ENCODE assay signal across 2 cellular contexts in the genomic region with DNA sequence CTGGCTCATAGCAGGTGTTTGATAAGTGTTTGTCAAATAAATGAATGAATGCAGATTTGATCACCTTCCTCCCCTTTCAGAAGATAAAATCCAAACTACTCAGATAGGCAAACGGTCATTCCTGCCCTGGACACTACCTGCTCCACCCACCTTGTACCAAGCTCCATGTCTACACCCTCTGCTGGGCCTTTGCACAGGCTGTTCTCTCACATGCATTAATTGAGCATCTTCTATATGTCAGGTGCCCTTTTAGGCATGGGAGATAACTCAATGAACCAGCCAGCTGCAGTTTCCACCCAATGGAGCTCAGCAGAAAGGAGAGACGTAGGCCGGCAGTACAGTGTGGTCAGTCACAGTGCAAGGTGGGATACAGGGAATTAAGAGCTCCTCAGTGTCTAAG.
TF ChIP-seq lines count a peak whose summit lies in the region.

No MANE protein-coding gene starts in this region.

TF ChIP-seq in HEK293, 187 proteins besides CTCF, POLR2A, EP300 and RAD21 (continued from another document):
- TF ChIP-seq, protein P1, sequence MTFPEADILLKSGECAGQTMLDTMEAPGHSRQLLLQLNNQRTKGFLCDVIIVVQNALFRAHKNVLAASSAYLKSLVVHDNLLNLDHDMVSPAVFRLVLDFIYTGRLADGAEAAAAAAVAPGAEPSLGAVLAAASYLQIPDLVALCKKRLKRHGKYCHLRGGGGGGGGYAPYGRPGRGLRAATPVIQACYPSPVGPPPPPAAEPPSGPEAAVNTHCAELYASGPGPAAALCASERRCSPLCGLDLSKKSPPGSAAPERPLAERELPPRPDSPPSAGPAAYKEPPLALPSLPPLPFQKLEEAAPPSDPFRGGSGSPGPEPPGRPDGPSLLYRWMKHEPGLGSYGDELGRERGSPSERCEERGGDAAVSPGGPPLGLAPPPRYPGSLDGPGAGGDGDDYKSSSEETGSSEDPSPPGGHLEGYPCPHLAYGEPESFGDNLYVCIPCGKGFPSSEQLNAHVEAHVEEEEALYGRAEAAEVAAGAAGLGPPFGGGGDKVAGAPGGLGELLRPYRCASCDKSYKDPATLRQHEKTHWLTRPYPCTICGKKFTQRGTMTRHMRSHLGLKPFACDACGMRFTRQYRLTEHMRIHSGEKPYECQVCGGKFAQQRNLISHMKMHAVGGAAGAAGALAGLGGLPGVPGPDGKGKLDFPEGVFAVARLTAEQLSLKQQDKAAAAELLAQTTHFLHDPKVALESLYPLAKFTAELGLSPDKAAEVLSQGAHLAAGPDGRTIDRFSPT (tag by site-specific recombination; IDR thresholded peaks at IDR 0.05) = no peak
- no peak for TF ChIP-seq ZNF335 (tag by site-specific recombination; conservative IDR thresholded peaks at IDR 0.05)
- no peak for TF ChIP-seq ZNF549 (tag by site-specific recombination; IDR thresholded peaks at IDR 0.05)
- no peak for TF ChIP-seq ZNF24 (tag by site-specific recombination; IDR thresholded peaks at IDR 0.05)
- TF ChIP-seq TCF7L2 (IDR thresholded peaks at IDR 0.05; ENCODE audit: borderline replicate concordance, low read depth, low read length) = no peak

TF ChIP-seq in GM12878, 131 proteins besides CTCF, POLR2A, EP300 and RAD21 (continued from another document):
- TF ChIP-seq, protein P2, sequence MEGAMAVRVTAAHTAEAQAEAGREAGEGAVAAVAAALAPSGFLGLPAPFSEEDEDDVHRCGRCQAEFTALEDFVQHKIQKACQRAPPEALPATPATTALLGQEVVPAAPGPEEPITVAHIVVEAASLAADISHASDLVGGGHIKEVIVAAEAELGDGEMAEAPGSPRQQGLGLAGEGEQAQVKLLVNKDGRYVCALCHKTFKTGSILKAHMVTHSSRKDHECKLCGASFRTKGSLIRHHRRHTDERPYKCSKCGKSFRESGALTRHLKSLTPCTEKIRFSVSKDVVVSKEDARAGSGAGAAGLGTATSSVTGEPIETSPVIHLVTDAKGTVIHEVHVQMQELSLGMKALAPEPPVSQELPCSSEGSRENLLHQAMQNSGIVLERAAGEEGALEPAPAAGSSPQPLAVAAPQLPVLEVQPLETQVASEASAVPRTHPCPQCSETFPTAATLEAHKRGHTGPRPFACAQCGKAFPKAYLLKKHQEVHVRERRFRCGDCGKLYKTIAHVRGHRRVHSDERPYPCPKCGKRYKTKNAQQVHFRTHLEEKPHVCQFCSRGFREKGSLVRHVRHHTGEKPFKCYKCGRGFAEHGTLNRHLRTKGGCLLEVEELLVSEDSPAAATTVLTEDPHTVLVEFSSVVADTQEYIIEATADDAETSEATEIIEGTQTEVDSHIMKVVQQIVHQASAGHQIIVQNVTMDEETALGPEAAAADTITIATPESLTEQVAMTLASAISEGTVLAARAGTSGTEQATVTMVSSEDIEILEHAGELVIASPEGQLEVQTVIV (IDR thresholded peaks at IDR 0.05; ENCODE audit: borderline replicate concordance, partially characterized antibody) = no peak
- TF ChIP-seq ETV6 (conservative IDR thresholded peaks at IDR 0.05 in 1 of 2, IDR thresholded peaks at IDR 0.05 in 1 of 2; ENCODE audit: borderline replicate concordance in 1 of 2, low read depth in 1 of 2) (no peak), MYC (IDR thresholded peaks at IDR 0.05; ENCODE audit: insufficient read depth, insufficient read length, insufficient replicate concordance, low read length, severe bottlenecking) (no peak), SREBF2 (IDR thresholded peaks at IDR 0.05; ENCODE audit: low read length) (no peak), FOXK2 (IDR thresholded peaks at IDR 0.05) (no peak), HDAC6 (IDR thresholded peaks at IDR 0.05; ENCODE audit: unreplicated experiment) (no peak), CHD1 (IDR thresholded peaks at IDR 0.05; ENCODE audit: low read depth, low read length) (no peak), NFIC (IDR thresholded peaks at IDR 0.05; ENCODE audit: low read depth, low read length) (no peak)
- TF ChIP-seq, protein P3, sequence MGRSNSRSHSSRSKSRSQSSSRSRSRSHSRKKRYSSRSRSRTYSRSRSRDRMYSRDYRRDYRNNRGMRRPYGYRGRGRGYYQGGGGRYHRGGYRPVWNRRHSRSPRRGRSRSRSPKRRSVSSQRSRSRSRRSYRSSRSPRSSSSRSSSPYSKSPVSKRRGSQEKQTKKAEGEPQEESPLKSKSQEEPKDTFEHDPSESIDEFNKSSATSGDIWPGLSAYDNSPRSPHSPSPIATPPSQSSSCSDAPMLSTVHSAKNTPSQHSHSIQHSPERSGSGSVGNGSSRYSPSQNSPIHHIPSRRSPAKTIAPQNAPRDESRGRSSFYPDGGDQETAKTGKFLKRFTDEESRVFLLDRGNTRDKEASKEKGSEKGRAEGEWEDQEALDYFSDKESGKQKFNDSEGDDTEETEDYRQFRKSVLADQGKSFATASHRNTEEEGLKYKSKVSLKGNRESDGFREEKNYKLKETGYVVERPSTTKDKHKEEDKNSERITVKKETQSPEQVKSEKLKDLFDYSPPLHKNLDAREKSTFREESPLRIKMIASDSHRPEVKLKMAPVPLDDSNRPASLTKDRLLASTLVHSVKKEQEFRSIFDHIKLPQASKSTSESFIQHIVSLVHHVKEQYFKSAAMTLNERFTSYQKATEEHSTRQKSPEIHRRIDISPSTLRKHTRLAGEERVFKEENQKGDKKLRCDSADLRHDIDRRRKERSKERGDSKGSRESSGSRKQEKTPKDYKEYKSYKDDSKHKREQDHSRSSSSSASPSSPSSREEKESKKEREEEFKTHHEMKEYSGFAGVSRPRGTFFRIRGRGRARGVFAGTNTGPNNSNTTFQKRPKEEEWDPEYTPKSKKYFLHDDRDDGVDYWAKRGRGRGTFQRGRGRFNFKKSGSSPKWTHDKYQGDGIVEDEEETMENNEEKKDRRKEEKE (IDR thresholded peaks at IDR 0.05) = no peak
